In genomic region chr14:32085845-32086383, GRCh38 we compare ENCODE assay signal across 24 cellular contexts. TPM values are rescaled to one million over a fixed set of nuclear protein-coding genes. Genes with fewer than 3 reads are reported as not detected.
A peak's percentile ranks its signal among the peaks of the same experiment; 100 is the strongest.
DNase-seq lines count a peak whose midpoint lies in the region; ATAC-seq, FAIRE-seq and TF ChIP-seq lines count a peak whose summit lies in the region.
"Had no signal": no experiment of that assay in that cellular context is flagged by ENCODE, and none has a peak within 500 bp of the region (broad histone marks: within the 10 kb centered on the region; RNA-seq: fewer than 3 reads in every experiment).

No MANE protein-coding gene starts in this region.

- H2BK15ac ChIP-seq in H1 (ENCODE audit: low read length): no peak overlapping the region

- no peaks in the 10 kb centered on the region; the same call in 1 of the 2 replicates for H3K23me2 ChIP-seq in H1 (ENCODE audit: low read depth, low read length)

- H3K9me3 Mint-ChIP-seq in nephron: no peaks in the 10 kb centered on the region
- H3K9me3 Mint-ChIP-seq in CD4-positive, alpha-beta T cell: no peaks in the 10 kb centered on the region
- H3K9me3 Mint-ChIP-seq: activated CD4-positive, alpha-beta T cell treated with anti-CD3 and anti-CD28 coated beads, Interleukin-2, amount 10 ng/mL, durations not matched to agents 7 days and 5 days; activated naive CD4-positive, alpha-beta T cell treated with anti-CD3 and anti-CD28 coated beads, Interleukin-2, amount 50 U/mL, for 24 hours; naive thymus-derived CD8-positive, alpha-beta T cell had no signal

- H4K91ac ChIP-seq in H1 (replicated peaks; ENCODE audit: insufficient read length, low read length): no peak overlapping the region

- no peak overlapping the region for H4K5ac ChIP-seq in H1 (ENCODE audit: insufficient read length, low read depth, low read length)

- H3K79me2 ChIP-seq in Loucy (ENCODE audit: insufficient read depth, low read length) (peaks cover 90% of the 10 kb centered on the region), H1 (ENCODE audit: control insufficient read depth in 1 of 2, insufficient read depth in 2 of 2, low read length in 2 of 2) (peaks cover 0 to 99% of the 10 kb centered on the region in 2 experiments; a peak in 3 of 4 replicates)

- H2BK20ac ChIP-seq in H1 (ENCODE audit: low read length): no peak overlapping the region

- no peak overlapping the region for H2AK5ac ChIP-seq in H1 (ENCODE audit: low read depth, low read length)

- no peaks in the 10 kb centered on the region for H3K27me3 Mint-ChIP-seq in nephron (ENCODE audit: low read depth)
- H3K27me3 Mint-ChIP-seq in CD4-positive, alpha-beta T cell: no peaks in the 10 kb centered on the region
- H3K27me3 Mint-ChIP-seq: activated CD4-positive, alpha-beta T cell treated with anti-CD3 and anti-CD28 coated beads, Interleukin-2, amount 10 ng/mL, durations not matched to agents 7 days and 5 days; activated CD8-positive, alpha-beta memory T cell treated with anti-CD3 and anti-CD28 coated beads, Interleukin-2, amount 10 ng/mL, durations not matched to agents 7 days and 5 days; activated naive CD4-positive, alpha-beta T cell treated with anti-CD3 and anti-CD28 coated beads, Interleukin-2, amount 50 U/mL, for 24 hours; naive thymus-derived CD8-positive, alpha-beta T cell had no signal

- H4K20me1 ChIP-seq in Loucy (ENCODE audit: insufficient read depth, low read length, poor library complexity, severe bottlenecking): peaks cover 76% of the 10 kb centered on the region
- peaks cover 3 to 12% of the 10 kb centered on the region in 2 experiments for H4K20me1 ChIP-seq in H1 (replicated peaks in 1 of 2; ENCODE audit: control insufficient read depth in 1 of 2, insufficient read depth in 2 of 2, low read length in 2 of 2)

- no peak overlapping the region for H2BK120ac ChIP-seq in H1 (replicated peaks; ENCODE audit: low read depth, low read length)

- peak overlapping the region; percentile 23 for H3K56ac ChIP-seq in H1 (replicated peaks; ENCODE audit: insufficient read length, low read depth, low read length)

- no peak overlapping the region for H2BK12ac ChIP-seq in H1 (ENCODE audit: low read depth, low read length)

- H3K4ac ChIP-seq in H1 (replicated peaks; ENCODE audit: insufficient read length, low read depth, low read length): no peak overlapping the region

- H4K8ac ChIP-seq in H1 (ENCODE audit: extremely low read depth, insufficient read depth, low read length): no peak overlapping the region

- H3K9ac ChIP-seq in Loucy (ENCODE audit: low read depth, low read length, poor library complexity, severe bottlenecking) (no peak overlapping the region), H1 (replicated peaks in 1 of 4; ENCODE audit: extremely low read depth in 1 of 4, low read depth in 3 of 4, low read length in 3 of 4) (no peak overlapping the region)

- H3K9me3 ChIP-seq in Loucy (ENCODE audit: insufficient read depth, low read depth, low read length) (no peaks in the 10 kb centered on the region), H1 (ENCODE audit: insufficient read depth in 2 of 2, low read depth in 1 of 2, low read length in 1 of 2) (no peaks in the 10 kb centered on the region)
- H3K9me3 ChIP-seq in CD4-positive, alpha-beta T cell (ENCODE audit: control insufficient read depth, low read length): no peaks in the 10 kb centered on the region
- H3K9me3 ChIP-seq: ascending aorta, Peyer's patch, sigmoid colon, uterus had no signal

- H3K9me2 ChIP-seq in Loucy (replicated peaks; ENCODE audit: low read depth, low read length): no peaks in the 10 kb centered on the region

- intact Hi-C loops in CD4-positive, alpha-beta T cell (cut with DNase I, micrococcal nuclease): no loop called here

- no peak overlapping the region for H3K23ac ChIP-seq in H1 (ENCODE audit: insufficient read length)

- H3K27ac ChIP-seq in H1 (ENCODE audit: low read depth, low read length): no peak overlapping the region
- H3K27ac ChIP-seq in CD4-positive, alpha-beta T cell (ENCODE audit: low read depth, low read length): no peak overlapping the region
- H3K27ac ChIP-seq: ascending aorta, C4-2B, Peyer's patch, uterus had no signal

- DNase-seq in GM19239 (ENCODE audit: insufficient read length, low spot score) (no peak), H1 (ENCODE audit: low read depth in 1 of 2, low spot score in 2 of 2) (no peak), cerebellar nuclear complex (lab: John Stamatoyannopoulos, UW) (no peak), GDM1 (lab: John Stamatoyannopoulos, UW) (no peak)
- DNase-seq in CD4-positive, alpha-beta T cell: no peak
- DNase-seq: activated CD4-positive, alpha-beta T cell treated with anti-CD3 and anti-CD28 coated beads, Interleukin-2, amount 10 ng/mL, durations not matched to agents 7 days and 5 days; activated CD8-positive, alpha-beta memory T cell treated with anti-CD3 and anti-CD28 coated beads, Interleukin-2, amount 10 ng/mL, durations not matched to agents 7 days and 5 days; glutamatergic neuron; naive thymus-derived CD8-positive, alpha-beta T cell; NCI-H1105; NCI-H2081 treated with DMSO at 0.1 percent for 48 hours; NCI-H510A; Peyer's patch; posterior cingulate gyrus; sigmoid colon; substantia nigra; T-helper 2 cell; uterus had no signal

- WGBS in H1 (ENCODE audit: extremely low coverage in 1 of 2, insufficient coverage in 1 of 2, insufficient read length in 1 of 2, insufficient replicate concordance in 2 of 2, low coverage in 1 of 2, low lambda C conversion rate in 2 of 2, missing lambda C conversion rate in 1 of 2), 2 experiments: 84 to 100% methylated on average over 1 to 2 of the region's 2 CpGs

- TF ChIP-seq POLR2A in H1 (IDR thresholded peaks at IDR 0.05; ENCODE audit: control extremely low read depth in 1 of 2, low read depth in 2 of 2, low read length in 2 of 2): no peak

- H2BK5ac ChIP-seq in H1 (ENCODE audit: low read depth, low read length): peak overlapping the region; percentile 64; the same call in 1 of the 2 replicates

- H3K4me3 ChIP-seq in Loucy (ENCODE audit: low read length, poor library complexity, severe bottlenecking) (peak overlapping the region; percentile 16), H1 (ENCODE audit: extremely low read depth in 1 of 4, insufficient read depth in 2 of 4, low read depth in 3 of 4, low read length in 4 of 4) (no peak overlapping the region)
- H3K4me3 ChIP-seq: ascending aorta, Peyer's patch, sigmoid colon, uterus had no signal

- H3K36me3 ChIP-seq in Loucy (ENCODE audit: insufficient read depth, low read length) (peaks cover 7% of the 10 kb centered on the region), H1 (ENCODE audit: control insufficient read depth in 2 of 4, insufficient read depth in 4 of 4, low read length in 3 of 4) (peaks cover 0 to 4% (median 3%) of the 10 kb centered on the region in 4 experiments; a peak in 3 of 8 replicates)
- H3K36me3 ChIP-seq: uterus had no signal

- no peak overlapping the region for H3K18ac ChIP-seq in H1 (ENCODE audit: extremely low read depth, low read length)

- no peak for ATAC-seq in HG03095 (IDR thresholded peaks at IDR 0.05; ENCODE audit: unreplicated experiment)
- no peak for ATAC-seq in CD4-positive, alpha-beta T cell (ENCODE audit: poor library complexity)
- ATAC-seq: activated CD8-positive, alpha-beta memory T cell treated with anti-CD3 and anti-CD28 coated beads, Interleukin-2, amount 10 ng/mL, durations not matched to agents 7 days and 5 days; naive thymus-derived CD8-positive, alpha-beta T cell had no signal

- H3K79me1 ChIP-seq in H1 (ENCODE audit: low read depth, low read length): no peaks in the 10 kb centered on the region; the same call in 1 of the 2 replicates

- FAIRE-seq in GM19239 (lab: Jason Lieb, UNC) (peak; percentile 33), H1 (lab: Jason Lieb, UNC) (no peak)

- H3K4me2 ChIP-seq in Loucy (ENCODE audit: low read depth, low read length, poor library complexity, severe bottlenecking): peak overlapping the region; percentile 23
- 0 out of 4 replicates have a peak overlapping the region, but pooled peaks of 1 of the 2 experiments have one; percentile 2 for H3K4me2 ChIP-seq in H1 (ENCODE audit: insufficient read depth in 1 of 2, low read depth in 2 of 2, low read length in 2 of 2)

- POLR2A ChIA-PET in H1 (lab: Charles Lee; ENCODE audit: partially characterized antibody): interaction anchor here (1.2 to 3.0 kb wide), 2 partner anchors 8 to 9 kb away, joined by 5 to 12 read pairs; partner anchors contain the start of gene ARHGAP5
- POLR2A ChIA-PET in CD4-positive, alpha-beta T cell (lab: Charles Lee): no interaction called here

- H3K14ac ChIP-seq in H1 (ENCODE audit: insufficient read length): no peak overlapping the region

- peaks cover 24% of the 10 kb centered on the region for H3K4me1 ChIP-seq in Loucy (ENCODE audit: insufficient read depth, low read length, poor library complexity, severe bottlenecking)
- peaks cover 0 to 4% (median 0%) of the 10 kb centered on the region in 4 experiments; a peak in 1 of 7 replicates for H3K4me1 ChIP-seq in H1 (replicated peaks in 1 of 4; ENCODE audit: control insufficient read depth in 3 of 4, insufficient read depth in 4 of 4, low read length in 3 of 4)

- H3K36me3 Mint-ChIP-seq in nephron (ENCODE audit: low read depth): peaks cover 11% of the 10 kb centered on the region
- H3K36me3 Mint-ChIP-seq in CD4-positive, alpha-beta T cell (ENCODE audit: low read depth): peaks cover 11% of the 10 kb centered on the region

- peak overlapping the region in 2 of 3 experiments; percentile 1 to 21 for H3K27ac Mint-ChIP-seq in nephron
- H3K27ac Mint-ChIP-seq in CD4-positive, alpha-beta T cell: no peak overlapping the region
- H3K27ac Mint-ChIP-seq: activated CD4-positive, alpha-beta T cell treated with anti-CD3 and anti-CD28 coated beads, Interleukin-2, amount 10 ng/mL, durations not matched to agents 7 days and 5 days; activated CD8-positive, alpha-beta memory T cell treated with anti-CD3 and anti-CD28 coated beads, Interleukin-2, amount 10 ng/mL, durations not matched to agents 7 days and 5 days; activated naive CD4-positive, alpha-beta T cell treated with anti-CD3 and anti-CD28 coated beads, Interleukin-2, amount 50 U/mL, for 24 hours had no signal

- H2AFZ ChIP-seq in Loucy (ENCODE audit: low read length): no peak overlapping the region
- H2AFZ ChIP-seq in H1 (ENCODE audit: low read length): no peak overlapping the region

- TF ChIP-seq CTCF in Loucy (conservative IDR thresholded peaks at IDR 0.05; ENCODE audit: low read length): no peak
- TF ChIP-seq CTCF in H1 (IDR thresholded peaks at IDR 0.05; ENCODE audit: control extremely low read depth in 1 of 3, insufficient read depth in 1 of 3, low read depth in 1 of 3, low read length in 3 of 3): no peak
- no peak for TF ChIP-seq CTCF in nephron (IDR thresholded peaks at IDR 0.05; ENCODE audit: unreplicated experiment in 3 of 3)
- no peak for TF ChIP-seq CTCF in CD4-positive, alpha-beta T cell (IDR thresholded peaks at IDR 0.05)

- peaks cover 45% of the 10 kb centered on the region for H3K4me1 Mint-ChIP-seq in nephron
- H3K4me1 Mint-ChIP-seq in CD4-positive, alpha-beta T cell (ENCODE audit: low read depth): peaks cover 57% of the 10 kb centered on the region

- no peak for TF ChIP-seq EP300 in H1 (IDR thresholded peaks at IDR 0.05; ENCODE audit: borderline replicate concordance in 1 of 2, low read depth in 2 of 2, low read length in 2 of 2)

- H3K27me3 ChIP-seq in Loucy (ENCODE audit: insufficient read depth, low read length, poor library complexity, severe bottlenecking): no peaks in the 10 kb centered on the region
- H3K27me3 ChIP-seq in H1 (replicated peaks in 1 of 4; ENCODE audit: control insufficient read depth in 3 of 4, extremely low read depth in 1 of 4, insufficient read depth in 3 of 4, low read length in 3 of 4): no peaks in the 10 kb centered on the region
- no peaks in the 10 kb centered on the region for H3K27me3 ChIP-seq in CD4-positive, alpha-beta T cell (ENCODE audit: control insufficient read depth, insufficient read depth, low read length)
- H3K27me3 ChIP-seq: ascending aorta, Peyer's patch, sigmoid colon, uterus had no signal

- CTCF ChIA-PET in H1 (lab: Charles Lee; ENCODE audit: partially characterized antibody): interaction anchor here (0.6 to 1.0 kb wide), 2 partner anchors 13 to 325 kb away, joined by 3 read pairs; no protein-coding TSS in a partner anchor
- CTCF ChIA-PET in CD4-positive, alpha-beta T cell (lab: Charles Lee): interaction anchor here (1.4 kb wide), 1 partner anchor 67 kb away, joined by 5 read pairs; no protein-coding TSS in a partner anchor

- H3F3A ChIP-seq in Loucy (ENCODE audit: low read depth): no peaks in the 10 kb centered on the region

- TF ChIP-seq RAD21 in H1 (IDR thresholded peaks at IDR 0.05 in 1 of 2, conservative IDR thresholded peaks at IDR 0.05 in 1 of 2; ENCODE audit: low read depth in 2 of 2, low read length in 2 of 2): no peak

- H3K4me3 Mint-ChIP-seq in nephron: no peak overlapping the region
- H3K4me3 Mint-ChIP-seq in CD4-positive, alpha-beta T cell: no peak overlapping the region
- H3K4me3 Mint-ChIP-seq: activated CD4-positive, alpha-beta T cell treated with anti-CD3 and anti-CD28 coated beads, Interleukin-2, amount 10 ng/mL, durations not matched to agents 7 days and 5 days; activated CD8-positive, alpha-beta memory T cell treated with anti-CD3 and anti-CD28 coated beads, Interleukin-2, amount 10 ng/mL, durations not matched to agents 7 days and 5 days; activated naive CD4-positive, alpha-beta T cell treated with anti-CD3 and anti-CD28 coated beads, Interleukin-2, amount 50 U/mL, for 24 hours; naive thymus-derived CD8-positive, alpha-beta T cell had no signal

RNA-seq across cellular contexts. Expression of gene ARHGAP5, which starts 8.8 kb away (rescaled TPM):
- 77.3 and 78.2 TPM in 2 replicates for total RNA-seq in H1 (2021; fragmentation: NEBNext Ultra II Directional; extraction: Animal tissue kit (Norgen Biotek cat#: 25700))
- polyA plus RNA-seq in H1 (2011; rRNA removed): 3.5 and 7.8 TPM in 2 replicates
- 9.4 TPM for polyA plus RNA-seq in H1 (2011; cell fraction: cytosol; rRNA removed)
- 8.4 TPM for polyA plus RNA-seq in H1 (2011; cell fraction: nucleus; rRNA removed)
- 11.4 to 33.3 TPM (median 17.4 TPM) in 4 replicates for polyA plus RNA-seq in H1 (2012, experiment 1 of 2)
- polyA plus RNA-seq in H1 (2012, experiment 2 of 2): 1.00 TPM
- 30.3 TPM for polyA plus RNA-seq in H1 (2013, experiment 1 of 2)
- 30.0 TPM for polyA plus RNA-seq in H1 (2013, experiment 2 of 2)
- polyA minus RNA-seq in H1 (2011; rRNA and poly(A)+ RNA removed): 44.3 and 68.3 TPM in 2 replicates
- polyA minus RNA-seq in H1 (2011; cell fraction: cytosol; rRNA and poly(A)+ RNA removed): 25.5 TPM
- polyA minus RNA-seq in H1 (2011; cell fraction: nucleus; rRNA and poly(A)+ RNA removed): 146 TPM
- 10 to 100 TPM; 68.5 to 72.5 TPM for total RNA-seq in CD4-positive, alpha-beta T cell
